10 cellular contexts compared by ENCODE assay signal in genomic region chr18:55069497-55069896, GRCh38.
DNase-seq lines count a peak whose midpoint lies in the region; ATAC-seq and TF ChIP-seq lines count a peak whose summit lies in the region.
"Had no signal": no experiment of that assay in that cellular context is flagged by ENCODE, and none has a peak within 500 bp of the region (broad histone marks: within the 10 kb centered on the region; RNA-seq: fewer than 3 reads in every experiment).

No MANE protein-coding gene starts in this region.

- H3K27me3 Mint-ChIP-seq in IgD-negative memory B cell: peaks cover 2% of the 10 kb centered on the region
- H3K27me3 Mint-ChIP-seq in activated CD8-positive, alpha-beta memory T cell treated with anti-CD3 and anti-CD28 coated beads, Interleukin-2, amount 10 ng/mL, durations not matched to agents 7 days and 5 days: no peaks in the 10 kb centered on the region

- TF ChIP-seq CTCF in foreskin fibroblast (IDR thresholded peaks at IDR 0.05; ENCODE audit: low read depth, low read length): no peak

- peaks cover 24 to 45% (median 31%) of the 10 kb centered on the region in 3 donors for H3K4me1 Mint-ChIP-seq in IgD-negative memory B cell
- no peaks in the 10 kb centered on the region for H3K4me1 Mint-ChIP-seq in activated CD8-positive, alpha-beta memory T cell treated with anti-CD3 and anti-CD28 coated beads, Interleukin-2, amount 10 ng/mL, durations not matched to agents 7 days and 5 days

- H3K4me3 Mint-ChIP-seq in IgD-negative memory B cell: peak overlapping the region in 2 of 4 donors; percentile 2 to 4
- no peak overlapping the region for H3K4me3 Mint-ChIP-seq in activated CD8-positive, alpha-beta memory T cell treated with anti-CD3 and anti-CD28 coated beads, Interleukin-2, amount 10 ng/mL, durations not matched to agents 7 days and 5 days

- TF ChIP-seq POLR2A in GM18505 (IDR thresholded peaks at IDR 0.05; ENCODE audit: borderline replicate concordance, extremely low read depth, insufficient read depth, insufficient read length): no peak

- CTCF ChIA-PET in activated CD8-positive, alpha-beta memory T cell treated with anti-CD3 and anti-CD28 coated beads, Interleukin-2, amount 10 ng/mL, durations not matched to agents 7 days and 5 days (lab: Charles Lee): no interaction called here

- DNase-seq in stimulated activated CD4-positive, alpha-beta T cell treated with anti-CD3 and anti-CD28 coated beads, Interleukin-2, amount 100 ng/mL, for 48 hours: no peak
- no peak for DNase-seq in NCI-H2107 treated with DMSO at 0.1 percent for 48 hours (lab: John Stamatoyannopoulos, UW; ENCODE audit: unreplicated experiment)
- DNase-seq in foreskin fibroblast: no peak
- DNase-seq in activated CD8-positive, alpha-beta memory T cell treated with anti-CD3 and anti-CD28 coated beads, Interleukin-2, amount 10 ng/mL, durations not matched to agents 7 days and 5 days: no peak
- DNase-seq: aorta, NCI-H1417 treated with DMSO at 0.1 percent for 48 hours had no signal

- H3K4me3 ChIP-seq in foreskin fibroblast (ENCODE audit: low read depth in 1 of 2, low read length in 2 of 2): no peak overlapping the region

- peak overlapping the region; percentile 8 to 56 (median 53) for H3K27ac Mint-ChIP-seq in IgD-negative memory B cell
- H3K27ac Mint-ChIP-seq in activated CD8-positive, alpha-beta memory T cell treated with anti-CD3 and anti-CD28 coated beads, Interleukin-2, amount 10 ng/mL, durations not matched to agents 7 days and 5 days: no peak overlapping the region

- H3K9me3 Mint-ChIP-seq in IgD-negative memory B cell: peaks cover 0 to 2% (median 0%) of the 10 kb centered on the region in 3 donors
- no peaks in the 10 kb centered on the region for H3K9me3 Mint-ChIP-seq in activated CD8-positive, alpha-beta memory T cell treated with anti-CD3 and anti-CD28 coated beads, Interleukin-2, amount 10 ng/mL, durations not matched to agents 7 days and 5 days (ENCODE audit: low read depth)

- peaks cover 2% of the 10 kb centered on the region for H3K36me3 Mint-ChIP-seq in IgD-negative memory B cell
- no peaks in the 10 kb centered on the region for H3K36me3 Mint-ChIP-seq in activated CD8-positive, alpha-beta memory T cell treated with anti-CD3 and anti-CD28 coated beads, Interleukin-2, amount 10 ng/mL, durations not matched to agents 7 days and 5 days

- ATAC-seq in GM18505 (IDR thresholded peaks at IDR 0.05; ENCODE audit: unreplicated experiment) (peak; percentile 82), GM19468 (IDR thresholded peaks at IDR 0.05; ENCODE audit: extremely low read depth, unreplicated experiment) (peak; percentile 35), HG02938 (IDR thresholded peaks at IDR 0.05; ENCODE audit: unreplicated experiment) (peak; percentile 53)
- ATAC-seq in activated CD8-positive, alpha-beta memory T cell treated with anti-CD3 and anti-CD28 coated beads, Interleukin-2, amount 10 ng/mL, durations not matched to agents 7 days and 5 days: no peak
